Comparison of ENCODE assay signal across 3 cellular contexts in the genomic region with DNA sequence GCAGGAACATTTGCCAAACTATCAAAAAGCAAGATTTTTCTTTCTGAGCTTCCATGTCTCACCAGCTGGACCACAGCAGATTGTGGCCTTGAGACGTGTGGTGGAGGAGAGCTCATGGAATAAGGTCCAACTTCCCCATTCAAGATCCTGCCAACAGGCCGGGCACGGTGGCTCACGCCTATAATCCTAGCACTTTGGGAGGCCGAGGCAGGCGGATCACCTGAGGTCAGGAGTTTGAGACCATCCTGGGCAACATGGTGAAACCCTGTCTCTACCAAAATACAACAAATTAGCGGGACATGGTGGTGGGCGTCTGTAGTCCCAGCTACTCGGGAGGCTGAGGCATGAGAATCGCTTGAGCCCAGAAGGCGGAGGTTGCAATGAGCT. TPM values are rescaled to one million over a fixed set of nuclear protein-coding genes. Genes with fewer than 3 reads are reported as not detected.
"Had no signal": no experiment of that assay in that cellular context is flagged by ENCODE, and none has a peak within 500 bp of the region (broad histone marks: within the 10 kb centered on the region; RNA-seq: fewer than 3 reads in every experiment).

No MANE protein-coding gene starts in this region.

RNA-seq across cellular contexts. Expression of a gene that starts 59.5 kb away (rescaled TPM):
- total RNA-seq: activated CD4-positive, alpha-beta T cell treated with anti-CD3 and anti-CD28 coated beads for 36 hours; dermis microvascular lymphatic vessel endothelial cell; foreskin keratinocyte had no signal
- polyA plus RNA-seq: foreskin keratinocyte had no signal
